In the genomic region with DNA sequence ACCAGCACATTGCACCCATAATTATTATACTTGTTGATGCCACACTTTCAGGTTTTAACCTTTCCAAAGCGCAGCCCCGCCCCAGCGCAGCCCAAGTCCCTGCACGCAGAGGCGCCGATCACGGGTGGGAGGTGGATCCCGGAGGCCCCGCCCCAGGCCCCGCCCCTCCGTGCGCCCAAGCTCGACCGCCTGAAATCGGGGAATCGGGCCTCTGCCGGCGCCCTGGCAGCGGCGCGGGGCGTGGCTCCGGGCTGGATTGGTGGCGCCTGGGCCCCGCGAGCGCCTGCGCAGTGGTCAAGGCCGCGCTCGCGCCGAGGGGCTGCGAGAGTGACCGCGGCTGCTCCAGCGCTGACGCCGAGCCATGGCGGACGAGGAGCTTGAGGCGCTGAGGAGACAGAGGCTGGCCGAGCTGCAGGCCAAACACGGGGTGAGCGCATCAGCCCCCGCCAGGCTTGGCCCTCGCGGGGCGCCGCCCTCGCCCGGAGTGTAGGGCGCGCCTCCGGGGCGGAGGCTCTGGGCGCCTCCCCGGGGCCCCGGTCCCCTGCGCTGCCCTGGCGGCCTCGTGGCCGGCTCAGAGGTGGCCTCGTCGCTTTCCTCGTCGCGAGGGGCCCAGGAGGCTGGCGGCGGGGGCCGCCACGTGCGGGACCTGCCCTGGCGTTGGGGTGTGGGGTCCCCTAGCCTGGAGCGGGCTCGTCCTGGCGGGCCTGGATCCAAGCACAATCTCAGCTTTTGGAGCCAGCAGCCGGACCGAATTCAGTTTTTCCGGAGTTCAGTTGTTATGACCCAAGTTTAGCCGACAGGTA, we compare ENCODE assay signal across 8 cellular contexts. TPM values are rescaled to one million over a fixed set of nuclear protein-coding genes. Genes with fewer than 3 reads are reported as not detected.
DNase-seq lines count a peak whose midpoint lies in the region; ATAC-seq and TF ChIP-seq lines count a peak whose summit lies in the region.

A gene with protein sequence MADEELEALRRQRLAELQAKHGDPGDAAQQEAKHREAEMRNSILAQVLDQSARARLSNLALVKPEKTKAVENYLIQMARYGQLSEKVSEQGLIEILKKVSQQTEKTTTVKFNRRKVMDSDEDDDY (plus strand): TSS at position 290 of the 803 bp plus-strand sequence. CDS start 72 bp downstream, at position 362.

- peak within 1 kb of the TSS; percentile 97 for H2AFZ ChIP-seq in trophoblast cell (ENCODE audit: insufficient read depth, low read length, poor library complexity)

- H3K79me2 ChIP-seq in trophoblast cell (ENCODE audit: control insufficient read depth, insufficient read depth, low read length, poor library complexity), result peaks cover 6% of the 10 kb centered on the region

- peak in 1 of 2 donors; percentile 72 for TF ChIP-seq EP300 in tibial nerve (IDR thresholded peaks at IDR 0.05)

- peak within 1 kb of the TSS; percentile 98 for H3K18ac ChIP-seq in trophoblast cell (ENCODE audit: low read length)

- in situ Hi-C loops in GM13976 (cut with MboI; ENCODE audit: low sequenced_read_pairs, unreplicated experiment), result no loop called here

- H3K9me3 ChIP-seq in trophoblast cell (ENCODE audit: insufficient read depth, low read depth, low read length) (no peaks in the 10 kb centered on the region), tibial nerve (no peaks in the 10 kb centered on the region)

- peaks cover 17% of the 10 kb centered on the region for H3K36me3 Mint-ChIP-seq in T-cell

- peak; percentile 67 to 86 for TF ChIP-seq POLR2A in tibial nerve (IDR thresholded peaks at IDR 0.05)

- H3K23ac ChIP-seq in trophoblast cell (ENCODE audit: low read length), result no peak within 1 kb of the TSS

- H3K4me3 Mint-ChIP-seq in T-cell, result peak within 1 kb of the TSS; percentile 84 to 95 (median 93)

- H2BK120ac ChIP-seq in trophoblast cell (ENCODE audit: insufficient read depth, low read length, poor library complexity), result peak within 1 kb of the TSS; percentile 96

- H3K9me3 Mint-ChIP-seq in T-cell, result no peaks in the 10 kb centered on the region

- H3K27me3 Mint-ChIP-seq in T-cell, result peaks cover 0 to 1% of the 10 kb centered on the region in 2 donors

- peak within 1 kb of the TSS; percentile 99 for H3K14ac ChIP-seq in trophoblast cell (ENCODE audit: low read length)

- H3K79me1 ChIP-seq in trophoblast cell (ENCODE audit: low read length), result peaks cover 8% of the 10 kb centered on the region

- H4K91ac ChIP-seq in trophoblast cell (ENCODE audit: low read depth, low read length), result peak within 1 kb of the TSS; percentile 92

- peak within 1 kb of the TSS; percentile 92 for H3K4me2 ChIP-seq in trophoblast cell (ENCODE audit: low read length)

- no peak for TF ChIP-seq CTCF in GM13976 (IDR thresholded peaks at IDR 0.05; ENCODE audit: borderline replicate concordance, control extremely low read depth, extremely low read depth, insufficient read depth, missing control alignments)
- TF ChIP-seq CTCF in tibial nerve (IDR thresholded peaks at IDR 0.05), result no peak

- POLR2A ChIA-PET in T-cell (lab: Charles Lee), result interaction anchor here in 1 of 2 donors (0.6 kb wide), 2 partner anchors 8 to 337 kb away, joined by 4 to 5 read pairs; no protein-coding TSS in a partner anchor

- H3K27ac ChIP-seq in adipose tissue (ENCODE audit: low read depth, low read length) (peak within 1 kb of the TSS; percentile 44), trophoblast cell (ENCODE audit: low read depth, low read length) (no peak within 1 kb of the TSS), tibial nerve (peak within 1 kb of the TSS; percentile 38 to 92 (median 92))

- peak within 1 kb of the TSS; percentile 90 for H3K9ac ChIP-seq in trophoblast cell (ENCODE audit: low read length)

- H3K4ac ChIP-seq in trophoblast cell (ENCODE audit: low read depth, low read length), result peak within 1 kb of the TSS; percentile 88

- ATAC-seq in HG02840 (IDR thresholded peaks at IDR 0.05; ENCODE audit: low FRiP score, unreplicated experiment) (peak; percentile 91), T-cell (replicated peaks in 1 of 4) (peak; percentile 92 to 95 (median 93))

- H3K36me3 ChIP-seq in trophoblast cell (ENCODE audit: control insufficient read depth in 1 of 2, insufficient read depth in 2 of 2, low read length in 2 of 2), result peaks cover 7 to 9% of the 10 kb centered on the region in 2 experiments
- H3K36me3 ChIP-seq in tibial nerve, result peaks cover 0 to 34% (median 0%) of the 10 kb centered on the region in 3 donors

- peak within 1 kb of the TSS; percentile 80 for H2BK5ac ChIP-seq in trophoblast cell (ENCODE audit: low read depth, low read length, poor library complexity)

- DNase-seq in GM13976 (ENCODE audit: low spot score) (peak; percentile 99), NCI-H1436 (lab: John Stamatoyannopoulos, UW) (peak; percentile 91), T-cell (peak; percentile 90 to 99 (median 97)), cardiac septum (ENCODE audit: low spot score) (peak; percentile 97), trophoblast cell (peak; percentile 97), tibial nerve (ENCODE audit: low spot score in 2 of 2) (peak; percentile 89 to 90)

- H3K27ac Mint-ChIP-seq in T-cell, result peak within 1 kb of the TSS; percentile 88 to 96

- H3K4me3 ChIP-seq in trophoblast cell (ENCODE audit: low read depth, low read length) (peak within 1 kb of the TSS; percentile 82), tibial nerve (peak within 1 kb of the TSS; percentile 67 to 99 (median 86))

- CTCF ChIA-PET in T-cell (lab: Charles Lee), result interaction anchor here in 1 of 2 donors (0.7 to 1.0 kb wide), 2 partner anchors 16 to 264 kb away, joined by 3 read pairs; no protein-coding TSS in a partner anchor

- H3K27me3 ChIP-seq in trophoblast cell (ENCODE audit: insufficient read depth, low read length) (no peaks in the 10 kb centered on the region), tibial nerve (no peaks in the 10 kb centered on the region)

- intact Hi-C loops in cardiac septum (cut with DNase I), result loop anchor here (5.0 kb wide), 1 partner anchor 234 kb away; a partner anchor contains a TSS

- H2AK5ac ChIP-seq in trophoblast cell (ENCODE audit: low read length), result peak within 1 kb of the TSS; percentile 96

- 0 to 1% (median 0%) methylated on average over 78 to 81 of the region's 81 CpGs for WGBS in adipose tissue, 3 donors
- WGBS in trophoblast cell (ENCODE audit: extremely low coverage, insufficient coverage, insufficient read length), result no CpG with 5 or more reads among the region's 81 CpGs
- WGBS in tibial nerve, 2 donors, result 0 to 1% methylated on average over 31 to 33 of the region's 81 CpGs

- H4K8ac ChIP-seq in trophoblast cell (ENCODE audit: low read depth, low read length), result peak within 1 kb of the TSS; percentile 99

- peaks cover 25 to 40% (median 36%) of the 10 kb centered on the region in 3 donors for H3K4me1 Mint-ChIP-seq in T-cell

- peak within 1 kb of the TSS; percentile 98 for H4K12ac ChIP-seq in trophoblast cell (ENCODE audit: low read depth, low read length)

- peak within 1 kb of the TSS; percentile 68 for H2BK12ac ChIP-seq in trophoblast cell (ENCODE audit: low read length)

- H3K4me1 ChIP-seq in trophoblast cell (ENCODE audit: control insufficient read depth in 1 of 2, insufficient read depth in 2 of 2, low read length in 2 of 2), result no peaks in the 10 kb centered on the region
- peaks cover 0 to 28% (median 7%) of the 10 kb centered on the region in 4 donors for H3K4me1 ChIP-seq in tibial nerve

RNA-seq across cellular contexts. Expression of the gene that starts here (rescaled TPM):
- total RNA-seq in T-cell, result 10 to 100 TPM; 21.8 to 69.9 (median 62.5) TPM
- polyA plus RNA-seq in adipose tissue, result 100 to 1,000 TPM in 1 of 3 donors, 10 to 100 TPM in 2; 80.4 to 121 (median 95.3) TPM
- total RNA-seq in cardiac septum, result 111 TPM
- polyA plus RNA-seq in trophoblast cell (2013), result 203 and 204 TPM in 2 replicates
- total RNA-seq in tibial nerve, result 10 to 100 TPM; 64.9 to 88.5 (median 79.3) TPM
